ENCODE assay signal across 2 cellular contexts in the genomic region with DNA sequence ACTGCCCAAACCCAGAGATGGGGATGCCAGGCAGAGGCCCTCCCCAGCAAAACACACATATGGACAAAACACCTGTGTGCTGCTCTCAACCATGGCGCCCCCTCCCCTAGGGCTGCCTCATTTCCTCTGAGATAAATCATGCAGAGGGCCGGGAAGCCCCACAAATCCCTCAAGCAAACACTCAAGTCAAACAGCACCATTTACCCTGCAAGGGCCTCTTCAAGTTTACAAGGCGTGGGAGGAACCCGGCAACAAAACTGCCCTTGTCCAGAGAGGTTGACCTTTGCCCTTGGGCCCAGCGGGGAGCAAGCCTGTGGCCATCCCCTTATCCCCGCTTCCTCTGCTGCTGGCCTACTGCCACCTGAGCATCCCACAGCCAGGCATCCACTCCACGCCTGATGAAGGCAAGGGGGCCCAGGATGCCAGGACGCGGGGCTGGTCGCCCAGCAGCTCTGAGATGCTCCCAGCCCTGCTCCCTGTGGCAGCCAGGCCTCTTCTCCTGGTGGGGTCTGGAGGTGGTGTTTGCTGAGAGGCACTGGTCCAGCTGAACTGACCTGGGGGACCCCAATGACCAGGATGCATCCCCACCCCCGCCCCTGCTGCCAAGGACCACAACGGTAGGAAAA.
TF ChIP-seq lines count a peak whose summit lies in the region.

No MANE protein-coding gene starts in this region.

TF ChIP-seq in IMR-90, 13 proteins besides CTCF, POLR2A, EP300 and RAD21:
- TF ChIP-seq NFE2L2 (IDR thresholded peaks at IDR 0.05; ENCODE audit: low read depth, low read length), result no peak
- TF ChIP-seq MAFK (IDR thresholded peaks at IDR 0.05; ENCODE audit: low read depth, low read length), result no peak
- TF ChIP-seq CEBPB (IDR thresholded peaks at IDR 0.05; ENCODE audit: low read depth, low read length), result no peak
- no peak for TF ChIP-seq MXI1 (IDR thresholded peaks at IDR 0.05; ENCODE audit: borderline replicate concordance, low read depth, low read length)
- TF ChIP-seq CHD1 (IDR thresholded peaks at IDR 0.05; ENCODE audit: low read depth, low read length), result no peak
- TF ChIP-seq, protein P1, sequence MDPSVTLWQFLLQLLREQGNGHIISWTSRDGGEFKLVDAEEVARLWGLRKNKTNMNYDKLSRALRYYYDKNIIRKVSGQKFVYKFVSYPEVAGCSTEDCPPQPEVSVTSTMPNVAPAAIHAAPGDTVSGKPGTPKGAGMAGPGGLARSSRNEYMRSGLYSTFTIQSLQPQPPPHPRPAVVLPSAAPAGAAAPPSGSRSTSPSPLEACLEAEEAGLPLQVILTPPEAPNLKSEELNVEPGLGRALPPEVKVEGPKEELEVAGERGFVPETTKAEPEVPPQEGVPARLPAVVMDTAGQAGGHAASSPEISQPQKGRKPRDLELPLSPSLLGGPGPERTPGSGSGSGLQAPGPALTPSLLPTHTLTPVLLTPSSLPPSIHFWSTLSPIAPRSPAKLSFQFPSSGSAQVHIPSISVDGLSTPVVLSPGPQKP (IDR thresholded peaks at IDR 0.05; ENCODE audit: borderline replicate concordance, low read depth, low read length), result no peak
- no peak for TF ChIP-seq FOS (IDR thresholded peaks at IDR 0.05; ENCODE audit: low read depth, low read length)
- no peak for TF ChIP-seq SMC3 (IDR thresholded peaks at IDR 0.05; ENCODE audit: low read depth, low read length)
- TF ChIP-seq RFX5 (IDR thresholded peaks at IDR 0.05; ENCODE audit: low read depth, low read length), result no peak
- TF ChIP-seq RCOR1 (IDR thresholded peaks at IDR 0.05; ENCODE audit: insufficient replicate concordance, low read length), result no peak
TF ChIP-seq in IMR-90: peak in this region for 0.

TF ChIP-seq in SK-N-SH, 30 proteins besides CTCF, POLR2A, EP300 and RAD21:
- TF ChIP-seq GABPA (IDR thresholded peaks at IDR 0.05; ENCODE audit: low read depth) (no peak), RCOR1 (IDR thresholded peaks at IDR 0.05; ENCODE audit: low read length) (no peak), JUND (IDR thresholded peaks at IDR 0.05) (no peak), SIN3A (IDR thresholded peaks at IDR 0.05; ENCODE audit: borderline replicate concordance, low read depth, low read length) (no peak), FOSL2 (IDR thresholded peaks at IDR 0.05; ENCODE audit: borderline replicate concordance, low read depth) (no peak), YY1 (IDR thresholded peaks at IDR 0.05; ENCODE audit: low read depth) (no peak), FOXM1 (IDR thresholded peaks at IDR 0.05; ENCODE audit: low read depth) (no peak), NRF1 (IDR thresholded peaks at IDR 0.05; ENCODE audit: low read depth, low read length) (no peak), ELF1 (IDR thresholded peaks at IDR 0.05) (no peak), TEAD4 (IDR thresholded peaks at IDR 0.05; ENCODE audit: borderline replicate concordance, insufficient read depth) (no peak), GATA2 (CRISPR knock-in tag; IDR thresholded peaks at IDR 0.05) (no peak), TCF12 (IDR thresholded peaks at IDR 0.05) (no peak), POLR2AphosphoS5 (IDR thresholded peaks at IDR 0.05; ENCODE audit: low read depth, low read length) (no peak), MEF2A (IDR thresholded peaks at IDR 0.05; ENCODE audit: borderline replicate concordance, low read depth) (no peak)
- TF ChIP-seq, protein P2, sequence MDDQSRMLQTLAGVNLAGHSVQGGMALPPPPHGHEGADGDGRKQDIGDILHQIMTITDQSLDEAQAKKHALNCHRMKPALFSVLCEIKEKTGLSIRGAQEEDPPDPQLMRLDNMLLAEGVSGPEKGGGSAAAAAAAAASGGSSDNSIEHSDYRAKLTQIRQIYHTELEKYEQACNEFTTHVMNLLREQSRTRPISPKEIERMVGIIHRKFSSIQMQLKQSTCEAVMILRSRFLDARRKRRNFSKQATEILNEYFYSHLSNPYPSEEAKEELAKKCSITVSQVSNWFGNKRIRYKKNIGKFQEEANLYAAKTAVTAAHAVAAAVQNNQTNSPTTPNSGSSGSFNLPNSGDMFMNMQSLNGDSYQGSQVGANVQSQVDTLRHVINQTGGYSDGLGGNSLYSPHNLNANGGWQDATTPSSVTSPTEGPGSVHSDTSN (IDR thresholded peaks at IDR 0.05), result no peak
- TF ChIP-seq, protein P3, sequence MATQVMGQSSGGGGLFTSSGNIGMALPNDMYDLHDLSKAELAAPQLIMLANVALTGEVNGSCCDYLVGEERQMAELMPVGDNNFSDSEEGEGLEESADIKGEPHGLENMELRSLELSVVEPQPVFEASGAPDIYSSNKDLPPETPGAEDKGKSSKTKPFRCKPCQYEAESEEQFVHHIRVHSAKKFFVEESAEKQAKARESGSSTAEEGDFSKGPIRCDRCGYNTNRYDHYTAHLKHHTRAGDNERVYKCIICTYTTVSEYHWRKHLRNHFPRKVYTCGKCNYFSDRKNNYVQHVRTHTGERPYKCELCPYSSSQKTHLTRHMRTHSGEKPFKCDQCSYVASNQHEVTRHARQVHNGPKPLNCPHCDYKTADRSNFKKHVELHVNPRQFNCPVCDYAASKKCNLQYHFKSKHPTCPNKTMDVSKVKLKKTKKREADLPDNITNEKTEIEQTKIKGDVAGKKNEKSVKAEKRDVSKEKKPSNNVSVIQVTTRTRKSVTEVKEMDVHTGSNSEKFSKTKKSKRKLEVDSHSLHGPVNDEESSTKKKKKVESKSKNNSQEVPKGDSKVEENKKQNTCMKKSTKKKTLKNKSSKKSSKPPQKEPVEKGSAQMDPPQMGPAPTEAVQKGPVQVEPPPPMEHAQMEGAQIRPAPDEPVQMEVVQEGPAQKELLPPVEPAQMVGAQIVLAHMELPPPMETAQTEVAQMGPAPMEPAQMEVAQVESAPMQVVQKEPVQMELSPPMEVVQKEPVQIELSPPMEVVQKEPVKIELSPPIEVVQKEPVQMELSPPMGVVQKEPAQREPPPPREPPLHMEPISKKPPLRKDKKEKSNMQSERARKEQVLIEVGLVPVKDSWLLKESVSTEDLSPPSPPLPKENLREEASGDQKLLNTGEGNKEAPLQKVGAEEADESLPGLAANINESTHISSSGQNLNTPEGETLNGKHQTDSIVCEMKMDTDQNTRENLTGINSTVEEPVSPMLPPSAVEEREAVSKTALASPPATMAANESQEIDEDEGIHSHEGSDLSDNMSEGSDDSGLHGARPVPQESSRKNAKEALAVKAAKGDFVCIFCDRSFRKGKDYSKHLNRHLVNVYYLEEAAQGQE (IDR thresholded peaks at IDR 0.05; ENCODE audit: low read depth, low read length), result no peak
